In the genomic region with DNA sequence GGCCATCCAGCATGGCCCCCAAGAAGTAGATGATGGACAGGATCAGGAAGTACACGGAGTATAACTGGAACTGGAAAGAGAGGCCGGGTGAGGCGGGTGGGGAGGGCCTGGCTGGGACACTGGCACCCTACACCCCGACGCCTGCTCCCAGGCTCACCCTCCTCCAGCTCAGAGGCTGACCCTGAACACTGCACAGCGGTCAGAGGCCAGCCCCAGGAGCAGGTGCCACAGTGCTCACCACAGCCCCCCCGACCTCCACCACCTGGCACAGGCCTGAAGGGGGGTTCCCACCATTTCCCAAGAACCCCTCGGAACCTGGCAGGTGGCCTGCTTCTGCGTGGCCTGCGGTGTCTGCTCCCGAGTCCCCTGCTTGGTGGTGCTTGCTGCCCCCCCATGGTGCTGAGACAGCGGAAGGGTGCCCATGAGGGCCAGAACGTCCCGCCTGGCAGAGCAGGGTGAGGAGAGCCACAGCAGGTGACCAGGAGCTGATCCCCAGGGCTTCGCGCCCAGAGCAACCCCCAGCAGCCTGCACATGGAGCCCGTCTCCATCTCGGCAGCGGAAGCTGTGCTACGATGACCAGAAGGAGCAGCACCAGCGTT, we compare ENCODE assay signal across 1 cellular context.
TF ChIP-seq lines count a peak whose summit lies in the region.

No MANE protein-coding gene starts in this region.

TF ChIP-seq in HepG2, 621 proteins besides CTCF, POLR2A, EP300 and RAD21:
- no peak for TF ChIP-seq SRSF4 (IDR thresholded peaks at IDR 0.05; ENCODE audit: low read depth, low read length, poor library complexity, severe bottlenecking)
- TF ChIP-seq AGO2 (optimal IDR thresholded peaks at IDR 0.05; ENCODE audit: low read depth, low read length): peak; percentile 56
